ENCODE assay signal across 15 cellular contexts in genomic region chr3:72818915-72819314, GRCh38. TPM values are rescaled to one million over a fixed set of nuclear protein-coding genes. Genes with fewer than 3 reads are reported as not detected.
DNase-seq lines count a peak whose midpoint lies in the region; ATAC-seq, FAIRE-seq and TF ChIP-seq lines count a peak whose summit lies in the region.
"Had no signal": no experiment of that assay in that cellular context is flagged by ENCODE, and none has a peak within 500 bp of the region (broad histone marks: within the 10 kb centered on the region; RNA-seq: fewer than 3 reads in every experiment).

No MANE protein-coding gene starts in this region.

- peak; percentile 25 for DNase-seq in activated naive CD4-positive, alpha-beta T cell treated with anti-CD3 and anti-CD28 coated beads for 36 hours
- no peak for DNase-seq in activated naive CD4-positive, alpha-beta T cell treated with Interleukin-2 at 50 U/mL for 16 hours
- peak; percentile 85 for DNase-seq in fibroblast of peridontal ligament (ENCODE audit: extremely low read depth)
- peak; percentile 92 for DNase-seq in stromal cell of bone marrow (ENCODE audit: low read depth)
- DNase-seq in occipital lobe (lab: John Stamatoyannopoulos, UW), result no peak
- no peak for DNase-seq in head of caudate nucleus
- DNase-seq in GM12891 (ENCODE audit: insufficient read length, low spot score), result no peak
- DNase-seq: CD4-positive, CD25-positive, alpha-beta regulatory T cell; effector CD8-positive, alpha-beta T cell; GOT3; mucosa of descending colon; NCI-H1105; NCI-H526 treated with DMSO at 0.1 percent for 48 hours; upper lobe of left lung had no signal

- H3K27me3 Mint-ChIP-seq in activated naive CD4-positive, alpha-beta T cell treated with anti-CD3 and anti-CD28 coated beads for 36 hours (ENCODE audit: low read depth), result no peaks in the 10 kb centered on the region
- H3K27me3 Mint-ChIP-seq: CD4-positive, CD25-positive, alpha-beta regulatory T cell had no signal

- H3K4me3 Mint-ChIP-seq in activated naive CD4-positive, alpha-beta T cell treated with anti-CD3 and anti-CD28 coated beads for 36 hours, result no peak overlapping the region
- H3K4me3 Mint-ChIP-seq: CD4-positive, CD25-positive, alpha-beta regulatory T cell had no signal

- FAIRE-seq in GM12891 (lab: Jason Lieb, UNC), result no peak

- ATAC-seq in SK-N-SH treated with all-trans-retinoic acid at 6 μM for 48 hours, result peak; percentile 47; the same call in 1 of the 3 replicates
- ATAC-seq: mucosa of descending colon had no signal

- H3K4me1 Mint-ChIP-seq in activated naive CD4-positive, alpha-beta T cell treated with anti-CD3 and anti-CD28 coated beads for 36 hours (ENCODE audit: low read depth), result peaks cover 19% of the 10 kb centered on the region

- no peaks in the 10 kb centered on the region for H3K9me3 Mint-ChIP-seq in activated naive CD4-positive, alpha-beta T cell treated with anti-CD3 and anti-CD28 coated beads for 36 hours
- H3K9me3 Mint-ChIP-seq: CD4-positive, CD25-positive, alpha-beta regulatory T cell had no signal

- no peak for TF ChIP-seq POLR2A in GM12891 (IDR thresholded peaks at IDR 0.05; ENCODE audit: low read depth, low read length)

- CTCF ChIA-PET in activated naive CD4-positive, alpha-beta T cell treated with anti-CD3 and anti-CD28 coated beads for 36 hours (lab: Charles Lee), result interaction anchor here (0.7 to 5.9 kb wide), 7 partner anchors 153 to 960 kb away, joined by 3 to 88 read pairs (median 3); no protein-coding TSS in a partner anchor

- peaks cover 15% of the 10 kb centered on the region for H3K36me3 Mint-ChIP-seq in activated naive CD4-positive, alpha-beta T cell treated with anti-CD3 and anti-CD28 coated beads for 36 hours (ENCODE audit: low read depth)

- no peak overlapping the region for H3K27ac Mint-ChIP-seq in activated naive CD4-positive, alpha-beta T cell treated with anti-CD3 and anti-CD28 coated beads for 36 hours
- H3K27ac Mint-ChIP-seq: CD4-positive, CD25-positive, alpha-beta regulatory T cell had no signal

- intact Hi-C loops in activated naive CD4-positive, alpha-beta T cell treated with anti-CD3 and anti-CD28 coated beads for 36 hours (cut with micrococcal nuclease), result no loop called here
- intact Hi-C loops in head of caudate nucleus (cut with DNase I), result no loop called here

TF ChIP-seq in SK-N-SH treated with all-trans-retinoic acid at 6 μM for 48 hours, 23 proteins besides CTCF, POLR2A, EP300 and RAD21 (continues in another document):
- TF ChIP-seq TOX (CRISPR knock-in tag; IDR thresholded peaks at IDR 0.05; ENCODE audit: borderline replicate concordance), result no peak
- no peak for TF ChIP-seq OSR1 (CRISPR knock-in tag; IDR thresholded peaks at IDR 0.05)
- TF ChIP-seq, protein P1, sequence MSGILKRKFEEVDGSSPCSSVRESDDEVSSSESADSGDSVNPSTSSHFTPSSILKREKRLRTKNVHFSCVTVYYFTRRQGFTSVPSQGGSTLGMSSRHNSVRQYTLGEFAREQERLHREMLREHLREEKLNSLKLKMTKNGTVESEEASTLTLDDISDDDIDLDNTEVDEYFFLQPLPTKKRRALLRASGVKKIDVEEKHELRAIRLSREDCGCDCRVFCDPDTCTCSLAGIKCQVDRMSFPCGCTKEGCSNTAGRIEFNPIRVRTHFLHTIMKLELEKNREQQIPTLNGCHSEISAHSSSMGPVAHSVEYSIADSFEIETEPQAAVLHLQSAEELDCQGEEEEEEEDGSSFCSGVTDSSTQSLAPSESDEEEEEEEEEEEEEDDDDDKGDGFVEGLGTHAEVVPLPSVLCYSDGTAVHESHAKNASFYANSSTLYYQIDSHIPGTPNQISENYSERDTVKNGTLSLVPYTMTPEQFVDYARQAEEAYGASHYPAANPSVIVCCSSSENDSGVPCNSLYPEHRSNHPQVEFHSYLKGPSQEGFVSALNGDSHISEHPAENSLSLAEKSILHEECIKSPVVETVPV (CRISPR knock-in tag; IDR thresholded peaks at IDR 0.05), result no peak
- no peak for TF ChIP-seq RARB (CRISPR knock-in tag; IDR thresholded peaks at IDR 0.05)
- no peak for TF ChIP-seq PPARA (CRISPR knock-in tag; IDR thresholded peaks at IDR 0.05; ENCODE audit: borderline replicate concordance)
- TF ChIP-seq ZC3H10 (CRISPR knock-in tag; IDR thresholded peaks at IDR 0.05), result no peak
- no peak for TF ChIP-seq TCF4 (CRISPR knock-in tag; IDR thresholded peaks at IDR 0.05; ENCODE audit: borderline replicate concordance)
- TF ChIP-seq ZNF8 (CRISPR knock-in tag; IDR thresholded peaks at IDR 0.05), result no peak
- no peak for TF ChIP-seq CSDC2 (CRISPR knock-in tag; IDR thresholded peaks at IDR 0.05)
- TF ChIP-seq ZFP3 (CRISPR knock-in tag; IDR thresholded peaks at IDR 0.05), result no peak
- no peak for TF ChIP-seq BACH2 (CRISPR knock-in tag; IDR thresholded peaks at IDR 0.05; ENCODE audit: borderline replicate concordance)
- no peak for TF ChIP-seq ZFP30 (CRISPR knock-in tag; IDR thresholded peaks at IDR 0.05)
- no peak for TF ChIP-seq ISL1 (CRISPR knock-in tag; IDR thresholded peaks at IDR 0.05)

TF ChIP-seq in GM12891, 5 proteins besides CTCF, POLR2A, EP300 and RAD21:
- no peak for TF ChIP-seq POU2F2 (IDR thresholded peaks at IDR 0.05; ENCODE audit: low read depth, low read length)
- no peak for TF ChIP-seq POLR2AphosphoS5 (IDR thresholded peaks at IDR 0.05; ENCODE audit: low read depth, low read length)
- TF ChIP-seq TAF1 (IDR thresholded peaks at IDR 0.05; ENCODE audit: low read depth, low read length), result no peak

RNA-seq across cellular contexts. Expression of gene SHQ1, which starts 29.3 kb away (rescaled TPM):
- 10 to 100 TPM; 19.9 to 20.5 TPM for total RNA-seq in activated naive CD4-positive, alpha-beta T cell treated with anti-CD3 and anti-CD28 coated beads for 36 hours
- total RNA-seq in occipital lobe, result 24.8 TPM
- polyA plus RNA-seq in GM12891 (2012; ENCODE audit: low read depth, missing spikeins), result 13.6 TPM

Comparison
In these comparisons a context has a peak if more than half of its experiments do, and no peak if none do; other contexts are left out.
1. DNase-seq: peak in activated naive CD4-positive, alpha-beta T cell treated with anti-CD3 and anti-CD28 coated beads for 36 hours (single experiment), fibroblast of peridontal ligament (single experiment) and stromal cell of bone marrow (single experiment); none in activated naive CD4-positive, alpha-beta T cell treated with Interleukin-2 at 50 U/mL for 16 hours (single experiment), occipital lobe (single experiment), head of caudate nucleus (0 of 42) and GM12891 (single experiment).